ENCODE assay signal across 1 cellular context in the genomic region with DNA sequence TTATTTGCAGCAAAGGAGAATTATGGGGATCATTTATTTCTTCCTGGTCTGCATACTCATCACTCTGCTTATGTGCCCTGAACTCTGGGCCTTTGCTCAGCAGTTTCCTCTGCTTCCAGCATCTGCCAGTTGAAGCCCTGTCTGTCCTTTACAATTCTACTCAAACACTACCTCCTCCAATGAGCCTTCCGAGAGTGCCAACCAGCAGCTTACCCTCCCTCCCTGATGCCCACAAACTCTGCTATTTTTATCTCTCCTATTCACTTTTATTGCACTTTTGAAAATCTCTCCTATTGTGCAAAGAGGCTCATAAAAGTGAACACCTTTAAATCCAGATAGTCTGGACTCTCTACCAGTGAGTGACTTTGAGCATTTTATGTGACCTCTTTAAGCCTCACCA.
TF ChIP-seq lines count a peak whose summit lies in the region.

No MANE protein-coding gene starts in this region.

TF ChIP-seq in SK-N-SH, 30 proteins besides CTCF, POLR2A, EP300 and RAD21 (continued from another document):
- TF ChIP-seq, protein P1, sequence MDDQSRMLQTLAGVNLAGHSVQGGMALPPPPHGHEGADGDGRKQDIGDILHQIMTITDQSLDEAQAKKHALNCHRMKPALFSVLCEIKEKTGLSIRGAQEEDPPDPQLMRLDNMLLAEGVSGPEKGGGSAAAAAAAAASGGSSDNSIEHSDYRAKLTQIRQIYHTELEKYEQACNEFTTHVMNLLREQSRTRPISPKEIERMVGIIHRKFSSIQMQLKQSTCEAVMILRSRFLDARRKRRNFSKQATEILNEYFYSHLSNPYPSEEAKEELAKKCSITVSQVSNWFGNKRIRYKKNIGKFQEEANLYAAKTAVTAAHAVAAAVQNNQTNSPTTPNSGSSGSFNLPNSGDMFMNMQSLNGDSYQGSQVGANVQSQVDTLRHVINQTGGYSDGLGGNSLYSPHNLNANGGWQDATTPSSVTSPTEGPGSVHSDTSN (IDR thresholded peaks at IDR 0.05), result no peak
- TF ChIP-seq MEF2A (IDR thresholded peaks at IDR 0.05; ENCODE audit: borderline replicate concordance, low read depth) (no peak), SMC3 (IDR thresholded peaks at IDR 0.05; ENCODE audit: low read depth, low read length) (no peak), POLR2AphosphoS5 (IDR thresholded peaks at IDR 0.05; ENCODE audit: low read depth, low read length) (no peak), TCF12 (IDR thresholded peaks at IDR 0.05) (no peak), NRF1 (IDR thresholded peaks at IDR 0.05; ENCODE audit: low read depth, low read length) (no peak), TEAD4 (IDR thresholded peaks at IDR 0.05; ENCODE audit: borderline replicate concordance, insufficient read depth) (no peak), FOSL2 (IDR thresholded peaks at IDR 0.05; ENCODE audit: borderline replicate concordance, low read depth) (no peak), TAF1 (IDR thresholded peaks at IDR 0.05; ENCODE audit: borderline replicate concordance, low read depth, low read length) (no peak)
- TF ChIP-seq, protein P2, sequence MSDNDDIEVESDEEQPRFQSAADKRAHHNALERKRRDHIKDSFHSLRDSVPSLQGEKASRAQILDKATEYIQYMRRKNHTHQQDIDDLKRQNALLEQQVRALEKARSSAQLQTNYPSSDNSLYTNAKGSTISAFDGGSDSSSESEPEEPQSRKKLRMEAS (IDR thresholded peaks at IDR 0.05; ENCODE audit: low read depth), result no peak
- TF ChIP-seq, protein P3, sequence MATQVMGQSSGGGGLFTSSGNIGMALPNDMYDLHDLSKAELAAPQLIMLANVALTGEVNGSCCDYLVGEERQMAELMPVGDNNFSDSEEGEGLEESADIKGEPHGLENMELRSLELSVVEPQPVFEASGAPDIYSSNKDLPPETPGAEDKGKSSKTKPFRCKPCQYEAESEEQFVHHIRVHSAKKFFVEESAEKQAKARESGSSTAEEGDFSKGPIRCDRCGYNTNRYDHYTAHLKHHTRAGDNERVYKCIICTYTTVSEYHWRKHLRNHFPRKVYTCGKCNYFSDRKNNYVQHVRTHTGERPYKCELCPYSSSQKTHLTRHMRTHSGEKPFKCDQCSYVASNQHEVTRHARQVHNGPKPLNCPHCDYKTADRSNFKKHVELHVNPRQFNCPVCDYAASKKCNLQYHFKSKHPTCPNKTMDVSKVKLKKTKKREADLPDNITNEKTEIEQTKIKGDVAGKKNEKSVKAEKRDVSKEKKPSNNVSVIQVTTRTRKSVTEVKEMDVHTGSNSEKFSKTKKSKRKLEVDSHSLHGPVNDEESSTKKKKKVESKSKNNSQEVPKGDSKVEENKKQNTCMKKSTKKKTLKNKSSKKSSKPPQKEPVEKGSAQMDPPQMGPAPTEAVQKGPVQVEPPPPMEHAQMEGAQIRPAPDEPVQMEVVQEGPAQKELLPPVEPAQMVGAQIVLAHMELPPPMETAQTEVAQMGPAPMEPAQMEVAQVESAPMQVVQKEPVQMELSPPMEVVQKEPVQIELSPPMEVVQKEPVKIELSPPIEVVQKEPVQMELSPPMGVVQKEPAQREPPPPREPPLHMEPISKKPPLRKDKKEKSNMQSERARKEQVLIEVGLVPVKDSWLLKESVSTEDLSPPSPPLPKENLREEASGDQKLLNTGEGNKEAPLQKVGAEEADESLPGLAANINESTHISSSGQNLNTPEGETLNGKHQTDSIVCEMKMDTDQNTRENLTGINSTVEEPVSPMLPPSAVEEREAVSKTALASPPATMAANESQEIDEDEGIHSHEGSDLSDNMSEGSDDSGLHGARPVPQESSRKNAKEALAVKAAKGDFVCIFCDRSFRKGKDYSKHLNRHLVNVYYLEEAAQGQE (IDR thresholded peaks at IDR 0.05; ENCODE audit: low read depth, low read length), result no peak
- TF ChIP-seq, protein P4, sequence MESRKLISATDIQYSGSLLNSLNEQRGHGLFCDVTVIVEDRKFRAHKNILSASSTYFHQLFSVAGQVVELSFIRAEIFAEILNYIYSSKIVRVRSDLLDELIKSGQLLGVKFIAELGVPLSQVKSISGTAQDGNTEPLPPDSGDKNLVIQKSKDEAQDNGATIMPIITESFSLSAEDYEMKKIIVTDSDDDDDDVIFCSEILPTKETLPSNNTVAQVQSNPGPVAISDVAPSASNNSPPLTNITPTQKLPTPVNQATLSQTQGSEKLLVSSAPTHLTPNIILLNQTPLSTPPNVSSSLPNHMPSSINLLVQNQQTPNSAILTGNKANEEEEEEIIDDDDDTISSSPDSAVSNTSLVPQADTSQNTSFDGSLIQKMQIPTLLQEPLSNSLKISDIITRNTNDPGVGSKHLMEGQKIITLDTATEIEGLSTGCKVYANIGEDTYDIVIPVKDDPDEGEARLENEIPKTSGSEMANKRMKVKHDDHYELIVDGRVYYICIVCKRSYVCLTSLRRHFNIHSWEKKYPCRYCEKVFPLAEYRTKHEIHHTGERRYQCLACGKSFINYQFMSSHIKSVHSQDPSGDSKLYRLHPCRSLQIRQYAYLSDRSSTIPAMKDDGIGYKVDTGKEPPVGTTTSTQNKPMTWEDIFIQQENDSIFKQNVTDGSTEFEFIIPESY (IDR thresholded peaks at IDR 0.05; ENCODE audit: borderline replicate concordance, low read depth), result no peak
- TF ChIP-seq, protein P5, sequence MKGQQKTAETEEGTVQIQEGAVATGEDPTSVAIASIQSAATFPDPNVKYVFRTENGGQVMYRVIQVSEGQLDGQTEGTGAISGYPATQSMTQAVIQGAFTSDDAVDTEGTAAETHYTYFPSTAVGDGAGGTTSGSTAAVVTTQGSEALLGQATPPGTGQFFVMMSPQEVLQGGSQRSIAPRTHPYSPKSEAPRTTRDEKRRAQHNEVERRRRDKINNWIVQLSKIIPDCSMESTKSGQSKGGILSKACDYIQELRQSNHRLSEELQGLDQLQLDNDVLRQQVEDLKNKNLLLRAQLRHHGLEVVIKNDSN (IDR thresholded peaks at IDR 0.05; ENCODE audit: borderline replicate concordance, low read depth), result no peak
